Comparison of ENCODE assay signal across 17 cellular contexts in the genomic region with DNA sequence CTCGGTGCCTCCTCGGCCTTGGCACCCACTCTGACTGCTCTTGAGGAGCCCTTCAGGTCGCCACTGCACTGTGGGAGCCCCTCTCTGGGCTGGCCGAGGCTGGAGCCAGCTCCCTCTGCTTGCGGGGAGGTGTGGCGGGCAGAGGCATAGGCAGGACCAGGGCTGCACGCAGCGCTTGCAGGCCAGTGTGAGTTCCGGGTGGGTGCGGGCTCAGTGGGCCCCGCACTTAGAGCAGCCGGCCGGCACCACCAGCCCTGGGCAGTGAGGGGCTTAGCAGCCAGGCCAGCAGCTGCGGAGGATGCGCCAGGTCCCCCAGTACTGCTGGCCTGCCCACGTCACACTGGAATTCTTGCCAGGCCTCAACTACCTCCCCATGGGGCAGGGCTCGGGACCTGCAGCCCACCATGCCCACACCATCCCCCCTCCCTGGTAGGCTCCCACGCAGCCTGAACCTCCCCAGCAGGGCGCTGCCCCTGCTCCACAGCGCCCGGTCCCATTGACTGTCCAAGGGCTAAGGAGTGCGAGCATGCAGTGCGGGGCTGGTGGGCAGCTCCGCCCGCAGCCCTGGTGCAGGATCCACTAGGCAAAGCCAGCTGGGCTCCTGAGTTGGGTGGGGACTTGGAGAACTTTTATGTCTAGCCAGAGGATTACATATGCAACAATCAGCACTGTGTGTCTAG.
A peak's percentile ranks its signal among the peaks of the same experiment; 100 is the strongest.
DNase-seq lines count a peak whose midpoint lies in the region; ATAC-seq and TF ChIP-seq lines count a peak whose summit lies in the region.
"Had no signal": no experiment of that assay in that cellular context is flagged by ENCODE, and none has a peak within 500 bp of the region (broad histone marks: within the 10 kb centered on the region; RNA-seq: fewer than 3 reads in every experiment).

No MANE protein-coding gene starts in this region.

- DNase-seq in stimulated activated naive CD8-positive, alpha-beta T cell treated with anti-CD3 and anti-CD28 coated beads, Interleukin-15, amount 100 ng/mL, for 72 hours: no peak
- no peak for DNase-seq in stimulated activated naive CD8-positive, alpha-beta T cell treated with anti-CD3 and anti-CD28 coated beads, Interleukin-15, Interleukin-2, amounts not matched to agents 100 U/mL and 50 U/mL, for 24 hours
- DNase-seq in natural killer cell treated with Interleukin-12 subunit alpha and Interleukin-12 subunit beta and Interleukin-15 and Interleukin-18, amount 100 ng/mL, for 72 hours (ENCODE audit: low spot score): peak; percentile 58
- no peak for DNase-seq in stimulated activated effector memory CD8-positive, alpha-beta T cell treated with anti-CD3 and anti-CD28 coated beads, Interleukin-12 subunit alpha, Interleukin-12 subunit beta, amount 100 ng/mL, for 72 hours (ENCODE audit: low spot score in 2 of 2)
- DNase-seq in aorta (no peak), erythroblast (lab: John Stamatoyannopoulos, UW) (no peak)
- no peak for DNase-seq in CD4-positive, alpha-beta memory T cell
- DNase-seq in activated CD8-positive, alpha-beta memory T cell treated with anti-CD3 and anti-CD28 coated beads, Interleukin-2, amount 50 U/mL, for 48 hours: no peak
- DNase-seq: ACHN; BE2C; C1 segment of cervical spinal cord; Caco-2; CD4-positive, CD25-positive, alpha-beta regulatory T cell; HFFc6; IMR-90 had no signal

- H3K4me1 Mint-ChIP-seq in stimulated activated naive CD8-positive, alpha-beta T cell treated with anti-CD3 and anti-CD28 coated beads, Interleukin-15, amount 100 ng/mL, for 72 hours: no peaks in the 10 kb centered on the region
- no peaks in the 10 kb centered on the region for H3K4me1 Mint-ChIP-seq in natural killer cell treated with Interleukin-12 subunit alpha and Interleukin-12 subunit beta and Interleukin-15 and Interleukin-18, amount 100 ng/mL, for 72 hours (ENCODE audit: low read depth in 2 of 2)
- H3K4me1 Mint-ChIP-seq in stimulated activated effector memory CD8-positive, alpha-beta T cell treated with anti-CD3 and anti-CD28 coated beads, Interleukin-12 subunit alpha, Interleukin-12 subunit beta, amount 100 ng/mL, for 72 hours: no peaks in the 10 kb centered on the region
- no peaks in the 10 kb centered on the region for H3K4me1 Mint-ChIP-seq in CD4-positive, alpha-beta memory T cell
- H3K4me1 Mint-ChIP-seq: CD4-positive, CD25-positive, alpha-beta regulatory T cell; GM23338 had no signal

- peaks cover 6% of the 10 kb centered on the region for H3K9me3 ChIP-seq in aorta (ENCODE audit: control insufficient read depth, low read length)
- H3K9me3 ChIP-seq in CD4-positive, alpha-beta memory T cell (ENCODE audit: control insufficient read depth in 1 of 2, low read length in 2 of 2): no peaks in the 10 kb centered on the region
- H3K9me3 ChIP-seq: Caco-2 had no signal

- no peak overlapping the region for H3K27ac ChIP-seq in aorta (ENCODE audit: low read depth in 1 of 2, low read length in 2 of 2)
- H3K27ac ChIP-seq in CD4-positive, alpha-beta memory T cell (ENCODE audit: low read depth, low read length): no peak overlapping the region

- no peaks in the 10 kb centered on the region for H3K36me3 ChIP-seq in aorta (ENCODE audit: control insufficient read depth in 1 of 2, insufficient read depth in 2 of 2, low read length in 1 of 2)
- no peaks in the 10 kb centered on the region for H3K36me3 ChIP-seq in CD4-positive, alpha-beta memory T cell (ENCODE audit: insufficient read depth, low read length)
- H3K36me3 ChIP-seq: BE2C had no signal

- intact Hi-C loops in aorta (cut with DNase I): no loop called here
- intact Hi-C loops in CD4-positive, alpha-beta memory T cell (cut with micrococcal nuclease): no loop called here

- H3K9me3 Mint-ChIP-seq in stimulated activated naive CD8-positive, alpha-beta T cell treated with anti-CD3 and anti-CD28 coated beads, Interleukin-15, amount 100 ng/mL, for 72 hours: peaks cover 10 to 15% of the 10 kb centered on the region in 2 donors
- peaks cover 13% of the 10 kb centered on the region for H3K9me3 Mint-ChIP-seq in natural killer cell treated with Interleukin-12 subunit alpha and Interleukin-12 subunit beta and Interleukin-15 and Interleukin-18, amount 100 ng/mL, for 72 hours
- H3K9me3 Mint-ChIP-seq in stimulated activated effector memory CD8-positive, alpha-beta T cell treated with anti-CD3 and anti-CD28 coated beads, Interleukin-12 subunit alpha, Interleukin-12 subunit beta, amount 100 ng/mL, for 72 hours: peaks cover 6% of the 10 kb centered on the region
- H3K9me3 Mint-ChIP-seq in CD4-positive, alpha-beta memory T cell: peaks cover 7 to 24% (median 17%) of the 10 kb centered on the region in 8 donors

- no peaks in the 10 kb centered on the region for H3K27me3 Mint-ChIP-seq in stimulated activated naive CD8-positive, alpha-beta T cell treated with anti-CD3 and anti-CD28 coated beads, Interleukin-15, amount 100 ng/mL, for 72 hours
- H3K27me3 Mint-ChIP-seq in natural killer cell treated with Interleukin-12 subunit alpha and Interleukin-12 subunit beta and Interleukin-15 and Interleukin-18, amount 100 ng/mL, for 72 hours: no peaks in the 10 kb centered on the region
- H3K27me3 Mint-ChIP-seq in CD4-positive, alpha-beta memory T cell: no peaks in the 10 kb centered on the region
- H3K27me3 Mint-ChIP-seq: CD4-positive, CD25-positive, alpha-beta regulatory T cell had no signal

- TF ChIP-seq POLR2A in erythroblast (IDR thresholded peaks at IDR 0.05; ENCODE audit: low read length): no peak

- no peak overlapping the region for H3K27ac Mint-ChIP-seq in stimulated activated naive CD8-positive, alpha-beta T cell treated with anti-CD3 and anti-CD28 coated beads, Interleukin-15, amount 100 ng/mL, for 72 hours
- no peak overlapping the region for H3K27ac Mint-ChIP-seq in natural killer cell treated with Interleukin-12 subunit alpha and Interleukin-12 subunit beta and Interleukin-15 and Interleukin-18, amount 100 ng/mL, for 72 hours
- no peak overlapping the region for H3K27ac Mint-ChIP-seq in stimulated activated effector memory CD8-positive, alpha-beta T cell treated with anti-CD3 and anti-CD28 coated beads, Interleukin-12 subunit alpha, Interleukin-12 subunit beta, amount 100 ng/mL, for 72 hours
- no peak overlapping the region for H3K27ac Mint-ChIP-seq in CD4-positive, alpha-beta memory T cell
- H3K27ac Mint-ChIP-seq: CD4-positive, CD25-positive, alpha-beta regulatory T cell; GM23338; HFFc6 had no signal

- WGBS in aorta, 2 donors: 93% methylated on average over 25 of the region's 25 CpGs

- peaks cover 7% of the 10 kb centered on the region for H3K36me3 Mint-ChIP-seq in natural killer cell treated with Interleukin-12 subunit alpha and Interleukin-12 subunit beta and Interleukin-15 and Interleukin-18, amount 100 ng/mL, for 72 hours
- no peaks in the 10 kb centered on the region for H3K36me3 Mint-ChIP-seq in stimulated activated effector memory CD8-positive, alpha-beta T cell treated with anti-CD3 and anti-CD28 coated beads, Interleukin-12 subunit alpha, Interleukin-12 subunit beta, amount 100 ng/mL, for 72 hours
- H3K36me3 Mint-ChIP-seq in CD4-positive, alpha-beta memory T cell: no peaks in the 10 kb centered on the region
- H3K36me3 Mint-ChIP-seq: CD4-positive, CD25-positive, alpha-beta regulatory T cell had no signal

- no peak overlapping the region for H3K4me3 Mint-ChIP-seq in stimulated activated naive CD8-positive, alpha-beta T cell treated with anti-CD3 and anti-CD28 coated beads, Interleukin-15, amount 100 ng/mL, for 72 hours
- H3K4me3 Mint-ChIP-seq in natural killer cell treated with Interleukin-12 subunit alpha and Interleukin-12 subunit beta and Interleukin-15 and Interleukin-18, amount 100 ng/mL, for 72 hours: no peak overlapping the region
- no peak overlapping the region for H3K4me3 Mint-ChIP-seq in stimulated activated effector memory CD8-positive, alpha-beta T cell treated with anti-CD3 and anti-CD28 coated beads, Interleukin-12 subunit alpha, Interleukin-12 subunit beta, amount 100 ng/mL, for 72 hours
- no peak overlapping the region for H3K4me3 Mint-ChIP-seq in CD4-positive, alpha-beta memory T cell
- H3K4me3 Mint-ChIP-seq: CD4-positive, CD25-positive, alpha-beta regulatory T cell; GM23338; HFFc6 had no signal

- POLR2A ChIA-PET in CD4-positive, alpha-beta memory T cell (lab: Charles Lee; ENCODE audit: partially characterized antibody): no interaction called here

- no peak overlapping the region for H3K4me3 ChIP-seq in aorta (ENCODE audit: low read length in 2 of 2)
- no peak overlapping the region for H3K4me3 ChIP-seq in CD4-positive, alpha-beta memory T cell (ENCODE audit: low read length in 2 of 2)
- H3K4me3 ChIP-seq: GM23338 had no signal

- no peaks in the 10 kb centered on the region for H3K27me3 ChIP-seq in aorta (ENCODE audit: control insufficient read depth in 1 of 2, insufficient read depth in 2 of 2, low read length in 1 of 2)
- H3K27me3 ChIP-seq in CD4-positive, alpha-beta memory T cell (ENCODE audit: insufficient read depth, low read length): no peaks in the 10 kb centered on the region
- H3K27me3 ChIP-seq: BE2C had no signal

- CTCF ChIA-PET in CD4-positive, alpha-beta memory T cell (lab: Charles Lee; ENCODE audit: partially characterized antibody): no interaction called here

- no peaks in the 10 kb centered on the region for H3K4me1 ChIP-seq in aorta (ENCODE audit: control insufficient read depth in 1 of 2, insufficient read depth in 2 of 2, low read length in 2 of 2)
- no peaks in the 10 kb centered on the region for H3K4me1 ChIP-seq in CD4-positive, alpha-beta memory T cell (ENCODE audit: insufficient read depth, low read length)
- H3K4me1 ChIP-seq: BE2C, Caco-2 had no signal

- ATAC-seq in stimulated activated naive CD8-positive, alpha-beta T cell treated with anti-CD3 and anti-CD28 coated beads, Interleukin-15, amount 100 ng/mL, for 72 hours: peak; percentile 50
- no peak for ATAC-seq in stimulated activated naive CD8-positive, alpha-beta T cell treated with anti-CD3 and anti-CD28 coated beads, Interleukin-15, Interleukin-2, amounts not matched to agents 100 U/mL and 50 U/mL, for 24 hours
- ATAC-seq in natural killer cell treated with Interleukin-12 subunit alpha and Interleukin-12 subunit beta and Interleukin-15 and Interleukin-18, amount 100 ng/mL, for 72 hours: no peak
- peak; percentile 51 for ATAC-seq in stimulated activated effector memory CD8-positive, alpha-beta T cell treated with anti-CD3 and anti-CD28 coated beads, Interleukin-12 subunit alpha, Interleukin-12 subunit beta, amount 100 ng/mL, for 72 hours
- peak; percentile 48 for ATAC-seq in aorta (ENCODE audit: low FRiP score)
- ATAC-seq: GM23338, HCT116 had no signal

Comparison
In these comparisons a context has a peak if more than half of its experiments do, and no peak if none do; other contexts are left out.
1. ATAC-seq: peak in stimulated activated naive CD8-positive, alpha-beta T cell treated with anti-CD3 and anti-CD28 coated beads, Interleukin-15, amount 100 ng/mL, for 72 hours (single experiment), stimulated activated effector memory CD8-positive, alpha-beta T cell treated with anti-CD3 and anti-CD28 coated beads, Interleukin-12 subunit alpha, Interleukin-12 subunit beta, amount 100 ng/mL, for 72 hours (single experiment) and aorta (single experiment); none in stimulated activated naive CD8-positive, alpha-beta T cell treated with anti-CD3 and anti-CD28 coated beads, Interleukin-15, Interleukin-2, amounts not matched to agents 100 U/mL and 50 U/mL, for 24 hours (single experiment) and natural killer cell treated with Interleukin-12 subunit alpha and Interleukin-12 subunit beta and Interleukin-15 and Interleukin-18, amount 100 ng/mL, for 72 hours (0 of 2).